ENCODE assay signal across 24 cellular contexts in genomic region chr3:188380722-188381121, GRCh38.
DNase-seq lines count a peak whose midpoint lies in the region; ATAC-seq, FAIRE-seq and TF ChIP-seq lines count a peak whose summit lies in the region.
"Had no signal": no experiment of that assay in that cellular context is flagged by ENCODE, and none has a peak within 500 bp of the region (broad histone marks: within the 10 kb centered on the region; RNA-seq: fewer than 3 reads in every experiment).

No MANE protein-coding gene starts in this region.

- no peak overlapping the region for H3K4me3 Mint-ChIP-seq in memory B cell
- H3K4me3 Mint-ChIP-seq: CD4-positive, CD25-positive, alpha-beta regulatory T cell; CD8-positive, alpha-beta memory T cell; GM23338; HFFc6 had no signal

- H3K36me3 ChIP-seq in hepatocyte (replicated peaks; ENCODE audit: insufficient read depth, low read depth) (no peaks in the 10 kb centered on the region), small intestine (ENCODE audit: control insufficient read depth in 2 of 2, insufficient read depth in 2 of 2, low read length in 2 of 2) (no peaks in the 10 kb centered on the region)
- H3K36me3 ChIP-seq: BE2C had no signal

- no peak overlapping the region for H2AFZ ChIP-seq in hepatocyte
- H2AFZ ChIP-seq: GM23338 had no signal

- H3K4me2 ChIP-seq in hepatocyte: no peak overlapping the region
- H3K4me2 ChIP-seq: GM23338 had no signal

- peaks cover 15% of the 10 kb centered on the region for H3K36me3 Mint-ChIP-seq in memory B cell

- ATAC-seq in memory B cell (ENCODE audit: low read depth) (no peak), HG02571 (IDR thresholded peaks at IDR 0.05; ENCODE audit: unreplicated experiment) (no peak)
- ATAC-seq: GM23338, HCT116, K562 had no signal

- H3K9me3 Mint-ChIP-seq in memory B cell: peaks cover 11% of the 10 kb centered on the region

- DNase-seq in H54 (ENCODE audit: insufficient read length, low spot score) (no peak), hepatocyte (ENCODE audit: low spot score) (no peak), memory B cell (ENCODE audit: low spot score in 2 of 2) (no peak), small intestine (peak; percentile 78), NCI-H1092 treated with DMSO at 0.1 percent for 48 hours (lab: John Stamatoyannopoulos, UW) (no peak), DMS79 (lab: John Stamatoyannopoulos, UW) (no peak)
- no peak for DNase-seq in activated CD4-positive, alpha-beta T cell treated with anti-CD3 and anti-CD28 coated beads for 4 hours
- DNase-seq: 8988T; BE2C; C1 segment of cervical spinal cord; CD4-positive, CD25-positive, alpha-beta regulatory T cell; CD8-positive, alpha-beta memory T cell; COR-L47; DMS 273 treated with DMSO at 0.1 percent for 48 hours; DMS53; H7; HFFc6; IMR-90 had no signal

- peak overlapping the region; percentile 6 for H3K27ac Mint-ChIP-seq in memory B cell
- H3K27ac Mint-ChIP-seq: CD4-positive, CD25-positive, alpha-beta regulatory T cell; GM23338; HFFc6 had no signal

- H3K9me3 ChIP-seq in hepatocyte (ENCODE audit: low read depth) (no peaks in the 10 kb centered on the region), small intestine (ENCODE audit: control insufficient read depth, low read depth) (no peaks in the 10 kb centered on the region)
- H3K9me3 ChIP-seq: BE2C had no signal

- TF ChIP-seq CTCF in hepatocyte (IDR thresholded peaks at IDR 0.05; ENCODE audit: poor library complexity): no peak

- H3K27me3 ChIP-seq in hepatocyte (no peaks in the 10 kb centered on the region), small intestine (ENCODE audit: control insufficient read depth in 2 of 2, insufficient read depth in 2 of 2, low read length in 2 of 2) (no peaks in the 10 kb centered on the region)
- H3K27me3 ChIP-seq: BE2C had no signal

- H3K4me1 ChIP-seq in hepatocyte (ENCODE audit: insufficient read depth): no peaks in the 10 kb centered on the region
- H3K4me1 ChIP-seq in small intestine (ENCODE audit: control insufficient read depth in 2 of 2, insufficient read depth in 1 of 2, low read depth in 1 of 2, low read length in 1 of 2): no peaks in the 10 kb centered on the region
- H3K4me1 ChIP-seq: BE2C had no signal

- H3K79me2 ChIP-seq in hepatocyte: peaks cover 54% of the 10 kb centered on the region

- H3K27me3 Mint-ChIP-seq in memory B cell: no peaks in the 10 kb centered on the region
- H3K27me3 Mint-ChIP-seq: CD4-positive, CD25-positive, alpha-beta regulatory T cell; CD8-positive, alpha-beta memory T cell had no signal

- peak overlapping the region; percentile 26 for H3K27ac ChIP-seq in hepatocyte
- H3K27ac ChIP-seq in small intestine (ENCODE audit: low read depth in 1 of 2, low read length in 1 of 2): no peak overlapping the region

- no peaks in the 10 kb centered on the region for H3K9me2 ChIP-seq in hepatocyte (replicated peaks; ENCODE audit: insufficient read depth)

- H3K4me3 ChIP-seq in hepatocyte (no peak overlapping the region), small intestine (ENCODE audit: low read depth in 1 of 2, low read length in 2 of 2) (no peak overlapping the region)
- H3K4me3 ChIP-seq: GM23338, K562 had no signal

- TF ChIP-seq POLR2A in H54 (IDR thresholded peaks at IDR 0.05; ENCODE audit: low read depth, low read length): no peak

- peaks cover 33% of the 10 kb centered on the region for H3K4me1 Mint-ChIP-seq in memory B cell
- H3K4me1 Mint-ChIP-seq: GM23338 had no signal

- H4K20me1 ChIP-seq in hepatocyte (ENCODE audit: insufficient read depth, poor library complexity, severe bottlenecking): no peaks in the 10 kb centered on the region

- peak; percentile 75 for FAIRE-seq in H54 (lab: Jason Lieb, UNC)
- no peak for FAIRE-seq in small intestine (lab: Jason Lieb, UNC)
- FAIRE-seq: G401.6, GM12891, K562 had no signal
